Comparison of ENCODE assay signal across 8 cellular contexts in the genomic region with DNA sequence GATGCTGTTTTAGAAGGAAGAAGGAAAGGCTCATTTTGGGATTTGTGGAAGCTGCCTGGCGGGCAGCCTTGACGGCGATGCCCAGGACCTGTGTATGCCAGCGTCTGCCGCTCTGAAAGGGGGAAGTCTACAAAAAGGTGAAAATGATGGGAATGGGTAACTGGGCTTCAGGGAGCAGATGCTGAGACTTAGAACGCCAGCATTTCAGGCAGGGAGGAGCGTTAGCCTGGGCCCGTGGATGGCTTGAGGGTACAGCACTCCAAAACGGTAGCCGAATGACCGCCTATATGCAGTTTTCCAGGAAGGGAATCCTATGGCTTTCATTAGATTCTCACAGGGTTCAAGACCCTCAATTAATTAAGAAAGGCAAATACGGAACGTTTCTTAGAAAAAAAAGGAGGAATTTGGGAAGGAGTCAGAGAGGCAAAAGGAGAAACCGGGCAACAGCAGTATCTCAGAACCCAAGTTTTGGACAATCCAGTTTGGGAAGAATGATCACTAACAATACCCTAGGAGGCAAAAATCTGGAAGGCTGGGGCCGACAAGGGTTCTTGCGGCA. TPM values are rescaled to one million over a fixed set of nuclear protein-coding genes. Genes with fewer than 3 reads are reported as not detected.
DNase-seq lines count a peak whose midpoint lies in the region; ATAC-seq, FAIRE-seq and TF ChIP-seq lines count a peak whose summit lies in the region.

No MANE protein-coding gene starts in this region.

- no peak for ATAC-seq in GM21717 (IDR thresholded peaks at IDR 0.05; ENCODE audit: unreplicated experiment)
- ATAC-seq in HG03354 (IDR thresholded peaks at IDR 0.05; ENCODE audit: poor library complexity, severe bottlenecking, unreplicated experiment), result no peak

- no peaks in the 10 kb centered on the region for H3K9me3 Mint-ChIP-seq in activated T-helper 2 cell treated with anti-CD3 and anti-CD28 coated beads, Interferon-gamma antibody, Interleukin-2, Interleukin-4, amounts not matched to agents 10 μg/mL and 5 μg/mL and 100 μg/mL, durations not matched to agents 14 hours and 24 hours and 36 hours

- no peak for TF ChIP-seq POLR2A in H54 (IDR thresholded peaks at IDR 0.05; ENCODE audit: low read depth, low read length)

- no peak for TF ChIP-seq CTCF in right atrium auricular region (IDR thresholded peaks at IDR 0.05)

- H3K4me1 Mint-ChIP-seq in activated T-helper 2 cell treated with anti-CD3 and anti-CD28 coated beads, Interferon-gamma antibody, Interleukin-2, Interleukin-4, amounts not matched to agents 10 μg/mL and 5 μg/mL and 100 μg/mL, durations not matched to agents 14 hours and 24 hours and 36 hours (ENCODE audit: low read depth), result peaks cover 29% of the 10 kb centered on the region

- DNase-seq in ACHN (peak; percentile 4), H54 (ENCODE audit: insufficient read length, low spot score) (no peak), right atrium auricular region (ENCODE audit: low spot score) (no peak), putamen (ENCODE audit: low spot score) (peak; percentile 34)
- DNase-seq in activated T-helper 2 cell treated with anti-CD3 and anti-CD28 coated beads, Interferon-gamma antibody, Interleukin-2, Interleukin-4, amounts not matched to agents 10 μg/mL and 5 μg/mL and 100 μg/mL, durations not matched to agents 14 hours and 24 hours and 36 hours (ENCODE audit: low spot score), result no peak
- no peak for DNase-seq in activated CD8-positive, alpha-beta memory T cell treated with anti-CD3 and anti-CD28 coated beads, Interleukin-2, amount 50 U/mL, for 48 hours

- in situ Hi-C loops in ACHN (cut with HindIII; ENCODE audit: low pct_ligation_motif_present, low pct_unique_long_range_greater_than_20kb, low sequenced_read_pairs), result no loop called here

- H3K27ac Mint-ChIP-seq in activated T-helper 2 cell treated with anti-CD3 and anti-CD28 coated beads, Interferon-gamma antibody, Interleukin-2, Interleukin-4, amounts not matched to agents 10 μg/mL and 5 μg/mL and 100 μg/mL, durations not matched to agents 14 hours and 24 hours and 36 hours, result peak overlapping the region; percentile 84

- H3K36me3 Mint-ChIP-seq in activated T-helper 2 cell treated with anti-CD3 and anti-CD28 coated beads, Interferon-gamma antibody, Interleukin-2, Interleukin-4, amounts not matched to agents 10 μg/mL and 5 μg/mL and 100 μg/mL, durations not matched to agents 14 hours and 24 hours and 36 hours (ENCODE audit: low read depth), result peaks cover 19% of the 10 kb centered on the region

- no peaks in the 10 kb centered on the region for H3K9me3 ChIP-seq in right atrium auricular region

- peak; percentile 30 for FAIRE-seq in H54 (lab: Jason Lieb, UNC)

- no peaks in the 10 kb centered on the region for H3K27me3 ChIP-seq in right atrium auricular region

- intact Hi-C loops in activated T-helper 2 cell treated with anti-CD3 and anti-CD28 coated beads, Interferon-gamma antibody, Interleukin-2, Interleukin-4, amounts not matched to agents 10 μg/mL and 5 μg/mL and 100 μg/mL, durations not matched to agents 14 hours and 24 hours and 36 hours (cut with micrococcal nuclease), result no loop called here

- H3K27me3 Mint-ChIP-seq in activated T-helper 2 cell treated with anti-CD3 and anti-CD28 coated beads, Interferon-gamma antibody, Interleukin-2, Interleukin-4, amounts not matched to agents 10 μg/mL and 5 μg/mL and 100 μg/mL, durations not matched to agents 14 hours and 24 hours and 36 hours (ENCODE audit: low read depth), result no peaks in the 10 kb centered on the region

- peak overlapping the region; percentile 89 to 93 for H3K27ac ChIP-seq in right atrium auricular region

- peaks cover 0 to 17% of the 10 kb centered on the region in 2 donors for H3K4me1 ChIP-seq in right atrium auricular region

- peak overlapping the region; percentile 86 for H3K4me3 Mint-ChIP-seq in activated T-helper 2 cell treated with anti-CD3 and anti-CD28 coated beads, Interferon-gamma antibody, Interleukin-2, Interleukin-4, amounts not matched to agents 10 μg/mL and 5 μg/mL and 100 μg/mL, durations not matched to agents 14 hours and 24 hours and 36 hours (ENCODE audit: low read depth)

- no peaks in the 10 kb centered on the region for H3K36me3 ChIP-seq in right atrium auricular region

- H3K4me3 ChIP-seq in right atrium auricular region, result peak overlapping the region; percentile 60 to 76

RNA-seq across cellular contexts. Expression of a gene that starts 0.7 kb away (rescaled TPM):
- total RNA-seq in activated T-helper 2 cell treated with anti-CD3 and anti-CD28 coated beads, Interferon-gamma antibody, Interleukin-2, Interleukin-4, amounts not matched to agents 10 μg/mL and 5 μg/mL and 100 μg/mL, durations not matched to agents 14 hours and 24 hours and 36 hours, result 8.3 and 9.0 TPM in 2 replicates
- 10 to 100 TPM in 1 of 2 donors, 1 to 10 TPM in 1; 4.1 to 12.6 TPM for total RNA-seq in right atrium auricular region

RNA-seq across cellular contexts. Expression of a gene that starts 22.7 kb away (rescaled TPM):
- total RNA-seq in activated T-helper 2 cell treated with anti-CD3 and anti-CD28 coated beads, Interferon-gamma antibody, Interleukin-2, Interleukin-4, amounts not matched to agents 10 μg/mL and 5 μg/mL and 100 μg/mL, durations not matched to agents 14 hours and 24 hours and 36 hours, result not detected in 2 replicates
- under 1 TPM in 1 of 2 donors, not detected in 1; 0.82 TPM for total RNA-seq in right atrium auricular region

RNA-seq across cellular contexts. Expression of a gene that starts 35.8 kb away (rescaled TPM):
- total RNA-seq in activated T-helper 2 cell treated with anti-CD3 and anti-CD28 coated beads, Interferon-gamma antibody, Interleukin-2, Interleukin-4, amounts not matched to agents 10 μg/mL and 5 μg/mL and 100 μg/mL, durations not matched to agents 14 hours and 24 hours and 36 hours, result 1.5 and 1.7 TPM in 2 replicates
- 1 to 10 TPM; 1.2 to 2.0 TPM for total RNA-seq in right atrium auricular region

Comparison
In these comparisons a context has a peak if more than half of its experiments do, and no peak if none do; other contexts are left out.
1. DNase-seq: peak in ACHN (single experiment) and putamen (single experiment); none in H54 (single experiment), activated T-helper 2 cell treated with anti-CD3 and anti-CD28 coated beads, Interferon-gamma antibody, Interleukin-2, Interleukin-4, amounts not matched to agents 10 μg/mL and 5 μg/mL and 100 μg/mL, durations not matched to agents 14 hours and 24 hours and 36 hours (single experiment), right atrium auricular region (single experiment) and activated CD8-positive, alpha-beta memory T cell treated with anti-CD3 and anti-CD28 coated beads, Interleukin-2, amount 50 U/mL, for 48 hours (single experiment).